15 cellular contexts compared by ENCODE assay signal in genomic region chr1:30995990-30996612, GRCh38.
"Had no signal": no experiment of that assay in that cellular context is flagged by ENCODE, and none has a peak within 500 bp of the region (broad histone marks: within the 10 kb centered on the region; RNA-seq: fewer than 3 reads in every experiment).

No MANE protein-coding gene starts in this region.

- ATAC-seq: activated CD8-positive, alpha-beta memory T cell treated with anti-CD3 and anti-CD28 coated beads, Interleukin-2, amount 10 ng/mL, durations not matched to agents 7 days and 5 days; stimulated activated naive CD8-positive, alpha-beta T cell treated with anti-CD3 and anti-CD28 coated beads, Interleukin-15, amount 100 ng/mL, for 72 hours had no signal

- H3K9me3 ChIP-seq: sigmoid colon, testis had no signal

- H3K4me3 ChIP-seq: sigmoid colon, testis had no signal

- H3K27ac ChIP-seq: epithelial cell of prostate, sigmoid colon, testis had no signal

- H3K9me3 Mint-ChIP-seq: activated T-cell treated with anti-CD3 and anti-CD28 coated beads, Interleukin-2, amount 50 U/mL, for 24 hours; stimulated activated naive CD8-positive, alpha-beta T cell treated with anti-CD3 and anti-CD28 coated beads, Interleukin-15, amount 100 ng/mL, for 72 hours had no signal

- H3K27me3 Mint-ChIP-seq: activated CD8-positive, alpha-beta memory T cell treated with anti-CD3 and anti-CD28 coated beads, Interleukin-2, amount 10 ng/mL, durations not matched to agents 7 days and 5 days; activated T-cell treated with anti-CD3 and anti-CD28 coated beads, Interleukin-2, amount 50 U/mL, for 24 hours; stimulated activated naive CD8-positive, alpha-beta T cell treated with anti-CD3 and anti-CD28 coated beads, Interleukin-15, amount 100 ng/mL, for 72 hours had no signal

- DNase-seq: activated CD4-positive, alpha-beta T cell treated with anti-CD3 and anti-CD28 coated beads for 1 hour; activated CD4-positive, alpha-beta T cell treated with anti-CD3 and anti-CD28 coated beads, Interleukin-2, amount 50 U/mL, for 48 hours; activated CD8-positive, alpha-beta memory T cell treated with anti-CD3 and anti-CD28 coated beads, Interleukin-2, amount 10 ng/mL, durations not matched to agents 7 days and 5 days; activated T-cell treated with anti-CD3 and anti-CD28 coated beads, Interleukin-2, amount 50 U/mL, for 24 hours; cortex of kidney; effector CD8-positive, alpha-beta T cell; hippocampal formation; posterior cingulate gyrus; sigmoid colon; stimulated activated CD4-positive, alpha-beta T cell treated with anti-CD3 and anti-CD28 coated beads, Interleukin-4, amount 100 ng/mL, for 1 hour; stimulated activated CD8-positive, alpha-beta memory T cell treated with anti-CD3 and anti-CD28 coated beads, Interleukin-4, amount 100 ng/mL, for 48 hours; stimulated activated naive CD8-positive, alpha-beta T cell treated with anti-CD3 and anti-CD28 coated beads, Interleukin-15, amount 100 ng/mL, for 72 hours; SW 1271; testis had no signal

- H3K27ac Mint-ChIP-seq: activated CD8-positive, alpha-beta memory T cell treated with anti-CD3 and anti-CD28 coated beads, Interleukin-2, amount 10 ng/mL, durations not matched to agents 7 days and 5 days; activated T-cell treated with anti-CD3 and anti-CD28 coated beads, Interleukin-2, amount 50 U/mL, for 24 hours; stimulated activated naive CD8-positive, alpha-beta T cell treated with anti-CD3 and anti-CD28 coated beads, Interleukin-15, amount 100 ng/mL, for 72 hours had no signal

- H3K4me3 Mint-ChIP-seq: activated CD8-positive, alpha-beta memory T cell treated with anti-CD3 and anti-CD28 coated beads, Interleukin-2, amount 10 ng/mL, durations not matched to agents 7 days and 5 days; activated T-cell treated with anti-CD3 and anti-CD28 coated beads, Interleukin-2, amount 50 U/mL, for 24 hours; stimulated activated naive CD8-positive, alpha-beta T cell treated with anti-CD3 and anti-CD28 coated beads, Interleukin-15, amount 100 ng/mL, for 72 hours had no signal

- H3K27me3 ChIP-seq: sigmoid colon, testis had no signal
